In genomic region chr11:111736191-111736590, GRCh38 we compare ENCODE assay signal across 2 cellular contexts.
TF ChIP-seq lines count a peak whose summit lies in the region.

No MANE protein-coding gene starts in this region.

TF ChIP-seq in liver, 16 proteins besides CTCF, POLR2A, EP300 and RAD21 (continued from another document):
- TF ChIP-seq REST (IDR thresholded peaks at IDR 0.05) (no peak), HNF4G (IDR thresholded peaks at IDR 0.05) (no peak), JUND (IDR thresholded peaks at IDR 0.05) (no peak), FOXA1 (IDR thresholded peaks at IDR 0.05) (no peak), YY1 (IDR thresholded peaks at IDR 0.05) (no peak), RXRA (IDR thresholded peaks at IDR 0.05) (no peak), SP1 (IDR thresholded peaks at IDR 0.05) (no peak), ATF3 (IDR thresholded peaks at IDR 0.05) (no peak), TAF1 (conservative IDR thresholded peaks at IDR 0.05) (no peak), ZBTB33 (IDR thresholded peaks at IDR 0.05) (no peak)

TF ChIP-seq in HepG2, 621 proteins besides CTCF, POLR2A, EP300 and RAD21 (continued from another document):
- TF ChIP-seq AKNA (CRISPR knock-in tag; IDR thresholded peaks at IDR 0.05; ENCODE audit: borderline replicate concordance) (no peak), MIER3 (CRISPR knock-in tag; IDR thresholded peaks at IDR 0.05; ENCODE audit: borderline replicate concordance) (no peak), ATF7-NPFF (CRISPR knock-in tag; IDR thresholded peaks at IDR 0.05; ENCODE audit: low read depth) (no peak), ZBTB49 (CRISPR knock-in tag; IDR thresholded peaks at IDR 0.05; ENCODE audit: borderline replicate concordance) (no peak), MED13 (CRISPR knock-in tag; IDR thresholded peaks at IDR 0.05) (no peak), NFIC (IDR thresholded peaks at IDR 0.05; ENCODE audit: low read length) (no peak), ZBTB14 (CRISPR knock-in tag; IDR thresholded peaks at IDR 0.05) (no peak), REPIN1 (CRISPR knock-in tag; IDR thresholded peaks at IDR 0.05; ENCODE audit: borderline replicate concordance, low read depth) (no peak), ZNF629 (CRISPR knock-in tag; conservative IDR thresholded peaks at IDR 0.05) (no peak), ZNF841 (CRISPR knock-in tag; IDR thresholded peaks at IDR 0.05; ENCODE audit: borderline replicate concordance) (no peak), ZNF646 (CRISPR knock-in tag; IDR thresholded peaks at IDR 0.05) (no peak), ATF5 (CRISPR knock-in tag; IDR thresholded peaks at IDR 0.05; ENCODE audit: low read depth) (no peak)
